In genomic region chr15:82624008-82624407, GRCh38 we compare ENCODE assay signal across 14 cellular contexts. TPM values are rescaled to one million over a fixed set of nuclear protein-coding genes. Genes with fewer than 3 reads are reported as not detected.
A peak's percentile ranks its signal among the peaks of the same experiment; 100 is the strongest.
DNase-seq lines count a peak whose midpoint lies in the region.
"Had no signal": no experiment of that assay in that cellular context is flagged by ENCODE, and none has a peak within 500 bp of the region (broad histone marks: within the 10 kb centered on the region; RNA-seq: fewer than 3 reads in every experiment).

No MANE protein-coding gene starts in this region.

- DNase-seq in AG08396 (ENCODE audit: low spot score) (peak; percentile 63), HS-27A (ENCODE audit: low read depth) (peak; percentile 26), amniotic epithelial cell (ENCODE audit: low read depth) (peak; percentile 36), kidney glomerular epithelial cell (lab: John Stamatoyannopoulos, UW) (peak; percentile 13), NCI-H1105 treated with DMSO at 0.1 percent for 48 hours (lab: John Stamatoyannopoulos, UW) (no peak), NCI-H2196 treated with DMSO at 0.1 percent for 48 hours (lab: John Stamatoyannopoulos, UW; ENCODE audit: unreplicated experiment) (no peak), COR-L47 (lab: John Stamatoyannopoulos, UW) (no peak)
- DNase-seq in activated T-helper 2 cell treated with anti-CD3 and anti-CD28 coated beads, Interferon-gamma antibody, Interleukin-2, Interleukin-4, amounts not matched to agents 10 μg/mL and 5 μg/mL and 100 μg/mL, durations not matched to agents 14 hours and 24 hours and 36 hours (ENCODE audit: low spot score): no peak
- DNase-seq: BE2C; CD8-positive, alpha-beta T cell; NCI-H1436 treated with DMSO at 0.1 percent for 48 hours; NCI-H2081; NCI-H345; NCI-H69 had no signal

- no peaks in the 10 kb centered on the region for H3K36me3 Mint-ChIP-seq in activated T-helper 2 cell treated with anti-CD3 and anti-CD28 coated beads, Interferon-gamma antibody, Interleukin-2, Interleukin-4, amounts not matched to agents 10 μg/mL and 5 μg/mL and 100 μg/mL, durations not matched to agents 14 hours and 24 hours and 36 hours (ENCODE audit: low read depth)

- no peak overlapping the region for H3K4me3 Mint-ChIP-seq in activated T-helper 2 cell treated with anti-CD3 and anti-CD28 coated beads, Interferon-gamma antibody, Interleukin-2, Interleukin-4, amounts not matched to agents 10 μg/mL and 5 μg/mL and 100 μg/mL, durations not matched to agents 14 hours and 24 hours and 36 hours (ENCODE audit: low read depth)
- H3K4me3 Mint-ChIP-seq: CD8-positive, alpha-beta T cell had no signal

- H3K4me1 Mint-ChIP-seq in activated T-helper 2 cell treated with anti-CD3 and anti-CD28 coated beads, Interferon-gamma antibody, Interleukin-2, Interleukin-4, amounts not matched to agents 10 μg/mL and 5 μg/mL and 100 μg/mL, durations not matched to agents 14 hours and 24 hours and 36 hours (ENCODE audit: low read depth): no peaks in the 10 kb centered on the region

- no peaks in the 10 kb centered on the region for H3K9me3 Mint-ChIP-seq in activated T-helper 2 cell treated with anti-CD3 and anti-CD28 coated beads, Interferon-gamma antibody, Interleukin-2, Interleukin-4, amounts not matched to agents 10 μg/mL and 5 μg/mL and 100 μg/mL, durations not matched to agents 14 hours and 24 hours and 36 hours
- H3K9me3 Mint-ChIP-seq: CD8-positive, alpha-beta T cell had no signal

- H3K27ac Mint-ChIP-seq in activated T-helper 2 cell treated with anti-CD3 and anti-CD28 coated beads, Interferon-gamma antibody, Interleukin-2, Interleukin-4, amounts not matched to agents 10 μg/mL and 5 μg/mL and 100 μg/mL, durations not matched to agents 14 hours and 24 hours and 36 hours: no peak overlapping the region
- H3K27ac Mint-ChIP-seq: CD8-positive, alpha-beta T cell had no signal

- intact Hi-C loops in activated T-helper 2 cell treated with anti-CD3 and anti-CD28 coated beads, Interferon-gamma antibody, Interleukin-2, Interleukin-4, amounts not matched to agents 10 μg/mL and 5 μg/mL and 100 μg/mL, durations not matched to agents 14 hours and 24 hours and 36 hours (cut with micrococcal nuclease): no loop called here

- no peaks in the 10 kb centered on the region for H3K27me3 Mint-ChIP-seq in activated T-helper 2 cell treated with anti-CD3 and anti-CD28 coated beads, Interferon-gamma antibody, Interleukin-2, Interleukin-4, amounts not matched to agents 10 μg/mL and 5 μg/mL and 100 μg/mL, durations not matched to agents 14 hours and 24 hours and 36 hours (ENCODE audit: low read depth)

RNA-seq across cellular contexts. Expression of gene CPEB1, which starts 23.2 kb away (rescaled TPM):
- total RNA-seq in activated T-helper 2 cell treated with anti-CD3 and anti-CD28 coated beads, Interferon-gamma antibody, Interleukin-2, Interleukin-4, amounts not matched to agents 10 μg/mL and 5 μg/mL and 100 μg/mL, durations not matched to agents 14 hours and 24 hours and 36 hours: not detected in 2 replicates

Comparison
In these comparisons a context has a peak if more than half of its experiments do, and no peak if none do; other contexts are left out.
1. DNase-seq: peak in AG08396 (single experiment), HS-27A (single experiment), amniotic epithelial cell (single experiment) and kidney glomerular epithelial cell (single experiment); none in activated T-helper 2 cell treated with anti-CD3 and anti-CD28 coated beads, Interferon-gamma antibody, Interleukin-2, Interleukin-4, amounts not matched to agents 10 μg/mL and 5 μg/mL and 100 μg/mL, durations not matched to agents 14 hours and 24 hours and 36 hours (single experiment), NCI-H1105 treated with DMSO at 0.1 percent for 48 hours (single experiment), NCI-H2196 treated with DMSO at 0.1 percent for 48 hours (single experiment) and COR-L47 (single experiment).